Comparison of ENCODE assay signal across 8 cellular contexts in genomic region chr17:45218895-45219661, GRCh38. TPM values are rescaled to one million over a fixed set of nuclear protein-coding genes. Genes with fewer than 3 reads are reported as not detected.
DNase-seq lines count a peak whose midpoint lies in the region; ATAC-seq lines count a peak whose summit lies in the region.

No MANE protein-coding gene starts in this region.

- H2BK15ac ChIP-seq in mesenchymal stem cell (ENCODE audit: low read depth, poor library complexity, severe bottlenecking), result no peak overlapping the region

- no peaks in the 10 kb centered on the region for H3K79me1 ChIP-seq in mesenchymal stem cell (replicated peaks; ENCODE audit: low read length, poor library complexity, severe bottlenecking)

- no peaks in the 10 kb centered on the region for H3K36me3 ChIP-seq in mesenchymal stem cell (ENCODE audit: control insufficient read depth in 1 of 2, insufficient read depth in 2 of 2, low read depth in 1 of 2, low read length in 2 of 2)

- H3K27me3 ChIP-seq in mesenchymal stem cell (ENCODE audit: control insufficient read depth in 1 of 2, insufficient read depth in 1 of 2, low read length in 2 of 2), result peaks cover 18 to 27% of the 10 kb centered on the region in 2 experiments

- peaks cover 14% of the 10 kb centered on the region for H3K4me1 ChIP-seq in mesenchymal stem cell (ENCODE audit: control insufficient read depth, insufficient read depth, low read depth, low read length)

- no peak overlapping the region for H2AK5ac ChIP-seq in mesenchymal stem cell (ENCODE audit: low read length, severe bottlenecking)

- no peak overlapping the region for H4K91ac ChIP-seq in mesenchymal stem cell (ENCODE audit: low read length)

- H4K8ac ChIP-seq in mesenchymal stem cell (ENCODE audit: low read length), result no peak overlapping the region

- no peak overlapping the region for H3K4me3 ChIP-seq in mesenchymal stem cell (ENCODE audit: insufficient read depth in 1 of 2, low read depth in 1 of 2, low read length in 2 of 2)

- no peak overlapping the region for H2BK120ac ChIP-seq in mesenchymal stem cell (ENCODE audit: low read depth, low read length)

- no peak overlapping the region for H3K23ac ChIP-seq in mesenchymal stem cell (ENCODE audit: low read length in 2 of 2)

- no peak overlapping the region for H3K4ac ChIP-seq in mesenchymal stem cell (ENCODE audit: low read depth in 1 of 2, low read length in 2 of 2)

- ATAC-seq in HG02840 (IDR thresholded peaks at IDR 0.05; ENCODE audit: low FRiP score, unreplicated experiment), result no peak

- H2AFZ ChIP-seq in mesenchymal stem cell (ENCODE audit: low read depth, low read length), result no peak overlapping the region

- no peak overlapping the region for H3K27ac ChIP-seq in mesenchymal stem cell (ENCODE audit: low read length, poor library complexity, severe bottlenecking)

- WGBS in mesenchymal stem cell, result 9% methylated on average over 11 of the region's 12 CpGs

- no peak overlapping the region for H3K18ac ChIP-seq in mesenchymal stem cell (ENCODE audit: low read depth in 1 of 2, low read length in 2 of 2)

- no peak overlapping the region for H2BK12ac ChIP-seq in mesenchymal stem cell (ENCODE audit: low read length in 2 of 2)

- no peak overlapping the region for H3K9ac ChIP-seq in mesenchymal stem cell (ENCODE audit: low read length)

- H3K9me3 ChIP-seq in mesenchymal stem cell (ENCODE audit: control insufficient read depth, low read length), result no peaks in the 10 kb centered on the region

- peak; percentile 90 for DNase-seq in CD1c-positive myeloid dendritic cell (ENCODE audit: extremely low spot score)
- DNase-seq in HUDEP-2 (lab: John Stamatoyannopoulos, UW; ENCODE audit: unreplicated experiment in 76 of 76), result peak in 64 of 76 experiments; percentile 15 to 88 (median 56)
- peak; percentile 52 to 62 for DNase-seq in NOMO-1 (lab: John Stamatoyannopoulos, UW; ENCODE audit: unreplicated experiment in 2 of 2)
- peak; percentile 79 to 83 for DNase-seq in activated CD8-positive, alpha-beta memory T cell treated with anti-CD3 and anti-CD28 coated beads for 1 hour (ENCODE audit: extremely low read depth in 1 of 2, low read depth in 1 of 2)
- DNase-seq in effector CD8-positive, alpha-beta T cell (lab: John Stamatoyannopoulos, UW), result peak; percentile 92
- peak; percentile 77 for DNase-seq in mesenchymal stem cell
- peak; percentile 80 for DNase-seq in stimulated activated CD8-positive, alpha-beta memory T cell treated with anti-CD3 and anti-CD28 coated beads, Interleukin-4, amount 100 ng/mL, for 24 hours (ENCODE audit: low read depth)

- H3K14ac ChIP-seq in mesenchymal stem cell (ENCODE audit: low read length in 2 of 2), result no peak overlapping the region

- H3K4me2 ChIP-seq in mesenchymal stem cell (ENCODE audit: low read length, poor library complexity, severe bottlenecking), result peak overlapping the region; percentile 30

- no peak overlapping the region for H2BK5ac ChIP-seq in mesenchymal stem cell (ENCODE audit: low read depth, low read length, poor library complexity, severe bottlenecking)

RNA-seq across cellular contexts. Expression of gene FMNL1, which starts 2.6 kb away (rescaled TPM):
- 0.97 TPM for polyA plus RNA-seq in mesenchymal stem cell (2013, experiment 1 of 2)
- polyA plus RNA-seq in mesenchymal stem cell (2013, experiment 2 of 2), result 0.99 TPM

RNA-seq across cellular contexts. Expression of gene SPATA32, which starts 42.8 kb away (rescaled TPM):
- not detected for polyA plus RNA-seq in mesenchymal stem cell (2013, experiment 1 of 2)
- not detected for polyA plus RNA-seq in mesenchymal stem cell (2013, experiment 2 of 2)

RNA-seq across cellular contexts. Expression of gene HEXIM2, which starts 57.4 kb away (rescaled TPM):
- polyA plus RNA-seq in mesenchymal stem cell (2013, experiment 1 of 2), result 2.2 TPM
- 2.6 TPM for polyA plus RNA-seq in mesenchymal stem cell (2013, experiment 2 of 2)
